In genomic region chr21:36754241-36754881, GRCh38 we compare ENCODE assay signal across 16 cellular contexts. TPM values are rescaled to one million over a fixed set of nuclear protein-coding genes. Genes with fewer than 3 reads are reported as not detected.
"Had no signal": no experiment of that assay in that cellular context is flagged by ENCODE, and none has a peak within 500 bp of the region (broad histone marks: within the 10 kb centered on the region; RNA-seq: fewer than 3 reads in every experiment).

No MANE protein-coding gene starts in this region.

- ATAC-seq: activated T-cell treated with anti-CD3 and anti-CD28 coated beads, Interleukin-2, amount 50 U/mL, for 72 hours; gastroesophageal sphincter; left ventricle myocardium superior; natural killer cell treated with Interleukin-12 subunit alpha and Interleukin-12 subunit beta and Interleukin-15 and Interleukin-18, amount 100 ng/mL, for 72 hours; psoas muscle; right lobe of liver had no signal

- H3K4me1 ChIP-seq: gastroesophageal sphincter, psoas muscle, right lobe of liver had no signal

- H3K27ac ChIP-seq: gastroesophageal sphincter, psoas muscle, right lobe of liver, thoracic aorta had no signal

- H3K27me3 ChIP-seq: gastroesophageal sphincter, right lobe of liver had no signal

- H3K4me3 ChIP-seq: gastroesophageal sphincter, psoas muscle, right lobe of liver, thoracic aorta had no signal

- DNase-seq: activated CD4-positive, alpha-beta T cell treated with anti-CD3 and anti-CD28 coated beads, Interleukin-2, amount 10 ng/mL, durations not matched to agents 7 days and 5 days; activated CD8-positive, alpha-beta memory T cell treated with anti-CD3 and anti-CD28 coated beads, Interleukin-2, amount 50 U/mL, for 48 hours; activated naive CD4-positive, alpha-beta T cell; activated naive CD8-positive, alpha-beta T cell treated with anti-CD3 and anti-CD28 coated beads, Interleukin-2, amount 10 ng/mL, durations not matched to agents 7 days and 5 days; activated T-cell treated with anti-CD3 and anti-CD28 coated beads, Interleukin-2, amount 50 U/mL, for 72 hours; erythroblast; left ventricle myocardium superior; psoas muscle; right lobe of liver; SW 1271 had no signal

- H3K9me3 ChIP-seq: gastroesophageal sphincter, psoas muscle, right lobe of liver, thoracic aorta had no signal

RNA-seq across cellular contexts. Expression of gene SIM2, which starts 55.4 kb away (rescaled TPM):
- total RNA-seq: activated naive CD8-positive, alpha-beta T cell treated with anti-CD3 and anti-CD28 coated beads, Interleukin-2, amount 10 ng/mL, durations not matched to agents 7 days and 5 days; cerebellum; dermis microvascular lymphatic vessel endothelial cell; left ventricle myocardium superior; right lobe of liver; T-helper 2 cell treated with Interferon-gamma antibody and Interleukin-4, amounts not matched to agents 100 ng/mL and 5 ng/mL, for 36 hours; thoracic aorta had no signal
